In genomic region chr5:32274548-32275420, GRCh38 we compare ENCODE assay signal across 14 cellular contexts. TPM values are rescaled to one million over a fixed set of nuclear protein-coding genes. Genes with fewer than 3 reads are reported as not detected.
DNase-seq lines count a peak whose midpoint lies in the region; ATAC-seq and TF ChIP-seq lines count a peak whose summit lies in the region.
"Had no signal": no experiment of that assay in that cellular context is flagged by ENCODE, and none has a peak within 500 bp of the region (broad histone marks: within the 10 kb centered on the region; RNA-seq: fewer than 3 reads in every experiment).

No MANE protein-coding gene starts in this region.

- no peak overlapping the region for H2AFZ ChIP-seq in smooth muscle cell (ENCODE audit: low read depth)

- no peaks in the 10 kb centered on the region for H4K20me1 ChIP-seq in smooth muscle cell (ENCODE audit: low read depth)

- no peaks in the 10 kb centered on the region for H3K27me3 ChIP-seq in HUES6 (ENCODE audit: control insufficient read depth, insufficient read depth, low read length)
- H3K27me3 ChIP-seq in iPS-18a (ENCODE audit: control insufficient read depth, insufficient read depth, low read length) = no peaks in the 10 kb centered on the region
- H3K27me3 ChIP-seq in smooth muscle cell (ENCODE audit: low read depth) = no peaks in the 10 kb centered on the region

- H3K4me1 ChIP-seq in HUES6 (ENCODE audit: control insufficient read depth, insufficient read depth, low read length) (peaks cover 35% of the 10 kb centered on the region), iPS-18a (ENCODE audit: control insufficient read depth, low read depth, low read length) (peaks cover 35% of the 10 kb centered on the region), smooth muscle cell (ENCODE audit: low read depth) (peaks cover 24% of the 10 kb centered on the region)

- H3K4me3 ChIP-seq in HUES6 (ENCODE audit: low read depth, low read length) (no peak overlapping the region), iPS-18a (ENCODE audit: low read length) (no peak overlapping the region), smooth muscle cell (no peak overlapping the region)

- peak overlapping the region; percentile 34 for H3K4me2 ChIP-seq in smooth muscle cell

- H3K9me3 ChIP-seq in HUES6 (ENCODE audit: control insufficient read depth, insufficient read depth, low read depth, low read length) (no peaks in the 10 kb centered on the region), iPS-18a (ENCODE audit: control insufficient read depth, low read depth, low read length) (no peaks in the 10 kb centered on the region), smooth muscle cell (replicated peaks; ENCODE audit: low read depth) (no peaks in the 10 kb centered on the region)

- WGBS in smooth muscle cell (ENCODE audit: low lambda C conversion rate) = 66% methylated on average over 11 of the region's 11 CpGs

- no peak for TF ChIP-seq CTCF in smooth muscle cell (IDR thresholded peaks at IDR 0.05; ENCODE audit: borderline replicate concordance, insufficient read depth, poor library complexity, severe bottlenecking)

- DNase-seq in amniotic stem cell (lab: John Stamatoyannopoulos, UW) = peak; percentile 17
- DNase-seq in smooth muscle cell (lab: John Stamatoyannopoulos, UW; ENCODE audit: unreplicated experiment) = no peak
- DNase-seq in activated CD8-positive, alpha-beta memory T cell treated with anti-CD3 and anti-CD28 coated beads, Interleukin-2, amount 50 U/mL, for 4 hours = no peak
- DNase-seq in NCI-H1417 (lab: John Stamatoyannopoulos, UW) = no peak
- no peak for DNase-seq in NCI-H2196 treated with DMSO at 0.1 percent for 48 hours (lab: John Stamatoyannopoulos, UW; ENCODE audit: unreplicated experiment)
- DNase-seq: activated effector memory CD4-positive, alpha-beta T cell treated with anti-CD3 and anti-CD28 coated beads, Interleukin-2, amount 50 U/mL, for 16 hours; DMS79 treated with DMSO at 0.1 percent for 48 hours; NCI-H1092; PC-3; stimulated activated CD4-positive, alpha-beta T cell treated with anti-CD3 and anti-CD28 coated beads, Interleukin-12 subunit alpha, Interleukin-12 subunit beta, amount 100 ng/mL, for 4 hours had no signal

- H3K36me3 ChIP-seq in HUES6 (ENCODE audit: control insufficient read depth, insufficient read depth, low read length) (peaks cover 38% of the 10 kb centered on the region), iPS-18a (ENCODE audit: control insufficient read depth, low read depth, low read length) (peaks cover 31% of the 10 kb centered on the region), smooth muscle cell (ENCODE audit: low read depth) (peaks cover 11% of the 10 kb centered on the region)

- H3F3A ChIP-seq in smooth muscle cell (ENCODE audit: low read depth) = no peaks in the 10 kb centered on the region

- ATAC-seq in GM18870 (IDR thresholded peaks at IDR 0.05; ENCODE audit: unreplicated experiment) = no peak
- ATAC-seq: PC-3; stimulated activated memory B cell treated with anti-CD40 and anti-IgM and Interleukin-4, amounts not matched to agents 10 μg/mL and 1 μg/mL and 100 μg/mL, for 72 hours had no signal

- H3K27ac ChIP-seq in HUES6 (ENCODE audit: low read depth, low read length) = peak overlapping the region; percentile 20
- H3K27ac ChIP-seq in iPS-18a (ENCODE audit: low read length) = peak overlapping the region; percentile 36
- peak overlapping the region; percentile 3 for H3K27ac ChIP-seq in smooth muscle cell (ENCODE audit: low read depth)

- no peak overlapping the region for H3K9ac ChIP-seq in HUES6 (ENCODE audit: low read length)
- peak overlapping the region; percentile 0 for H3K9ac ChIP-seq in iPS-18a (ENCODE audit: low read length)
- H3K9ac ChIP-seq in smooth muscle cell (ENCODE audit: low read depth) = no peak overlapping the region

- H3K79me2 ChIP-seq in smooth muscle cell (ENCODE audit: low read depth) = peaks cover 11% of the 10 kb centered on the region

RNA-seq across cellular contexts. Expression of gene MTMR12, which starts 38.0 kb away (rescaled TPM):
- 8.6 and 13.3 TPM in 2 replicates for total RNA-seq in smooth muscle cell
- polyA plus RNA-seq in smooth muscle cell = 4.4 and 6.6 TPM in 2 replicates
